In the genomic region with DNA sequence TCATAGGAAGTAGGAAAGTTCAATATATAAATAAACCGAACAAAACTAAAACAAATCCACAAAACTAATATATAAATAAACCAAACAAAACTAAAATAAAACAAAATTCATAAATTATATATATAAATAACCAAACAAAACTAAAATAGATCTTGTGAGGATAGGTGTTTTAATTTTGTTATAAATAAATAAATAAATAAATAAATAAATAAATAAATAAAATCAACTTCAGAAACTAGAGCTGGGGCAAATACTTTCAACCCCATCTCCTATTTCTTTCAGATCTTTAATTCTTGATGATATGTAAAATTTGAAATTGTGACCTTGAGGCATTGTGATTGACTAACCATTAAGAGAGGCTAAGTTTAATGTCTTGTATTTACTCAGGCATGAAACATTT, we compare ENCODE assay signal across 1 cellular context.
TF ChIP-seq lines count a peak whose summit lies in the region.

No MANE protein-coding gene starts in this region.

TF ChIP-seq in HEK293, 187 proteins besides CTCF, POLR2A, EP300 and RAD21 (continued from another document and continues in another):
- TF ChIP-seq ZNF292 (tag by site-specific recombination; IDR thresholded peaks at IDR 0.05; ENCODE audit: borderline replicate concordance, low read depth) (0 out of 2 replicates have a peak, but pooled peaks have one; percentile 10), ZNF596 (tag by site-specific recombination; IDR thresholded peaks at IDR 0.05) (no peak), ZNF548 (tag by site-specific recombination; IDR thresholded peaks at IDR 0.05) (no peak), ZNF600 (tag by site-specific recombination; IDR thresholded peaks at IDR 0.05) (no peak), TRIM28 (IDR thresholded peaks at IDR 0.05; ENCODE audit: borderline replicate concordance, low read length) (no peak), ZNF23 (tag by site-specific recombination; IDR thresholded peaks at IDR 0.05; ENCODE audit: borderline replicate concordance) (no peak), ZNF843 (tag by site-specific recombination; IDR thresholded peaks at IDR 0.05) (no peak), ZNF549 (tag by site-specific recombination; IDR thresholded peaks at IDR 0.05) (no peak), ZSCAN23 (tag by site-specific recombination; IDR thresholded peaks at IDR 0.05) (no peak), ZBTB1 (tag by site-specific recombination; IDR thresholded peaks at IDR 0.05) (no peak), ZNF658 (tag by site-specific recombination; IDR thresholded peaks at IDR 0.05) (no peak), OVOL3 (tag by site-specific recombination; IDR thresholded peaks at IDR 0.05) (no peak), ZNF785 (tag by site-specific recombination; IDR thresholded peaks at IDR 0.05) (no peak), ZNF529 (tag by site-specific recombination; IDR thresholded peaks at IDR 0.05; ENCODE audit: insufficient replicate concordance) (peak; percentile 79), ZIC2 (tag by site-specific recombination; IDR thresholded peaks at IDR 0.05) (no peak), ZNF24 (tag by site-specific recombination; IDR thresholded peaks at IDR 0.05) (no peak), YY2 (tag by site-specific recombination; IDR thresholded peaks at IDR 0.05) (no peak), YY1 (tag by site-specific recombination; IDR thresholded peaks at IDR 0.05) (no peak), ZNF561 (tag by site-specific recombination; IDR thresholded peaks at IDR 0.05; ENCODE audit: borderline replicate concordance) (no peak), SCRT1 (tag by site-specific recombination; IDR thresholded peaks at IDR 0.05; ENCODE audit: borderline replicate concordance) (no peak), WT1 (tag by site-specific recombination; IDR thresholded peaks at IDR 0.05) (no peak), ZNF132 (tag by site-specific recombination; IDR thresholded peaks at IDR 0.05; ENCODE audit: borderline replicate concordance) (no peak), ZBTB7A (tag by site-specific recombination; IDR thresholded peaks at IDR 0.05; ENCODE audit: low read depth) (no peak), ZNF18 (tag by site-specific recombination; IDR thresholded peaks at IDR 0.05) (no peak), SP2 (tag by site-specific recombination; IDR thresholded peaks at IDR 0.05) (no peak), ZBTB21 (tag by site-specific recombination; IDR thresholded peaks at IDR 0.05) (peak; percentile 30; the same call in 1 of the 2 replicates), ZNF776 (tag by site-specific recombination; IDR thresholded peaks at IDR 0.05; ENCODE audit: borderline replicate concordance) (no peak), ZNF221 (tag by site-specific recombination; IDR thresholded peaks at IDR 0.05; ENCODE audit: borderline replicate concordance) (no peak), REPIN1 (tag by site-specific recombination; IDR thresholded peaks at IDR 0.05; ENCODE audit: low read depth) (no peak), ZSCAN30 (tag by site-specific recombination; IDR thresholded peaks at IDR 0.05) (no peak), ZNF768 (tag by site-specific recombination; IDR thresholded peaks at IDR 0.05) (no peak), ZNF37A (tag by site-specific recombination; IDR thresholded peaks at IDR 0.05) (no peak), ZNF239 (tag by site-specific recombination; IDR thresholded peaks at IDR 0.05) (no peak), ZNF555 (tag by site-specific recombination; conservative IDR thresholded peaks at IDR 0.05) (peak; percentile 99), ZBTB17 (tag by site-specific recombination; IDR thresholded peaks at IDR 0.05) (no peak), ZNF391 (tag by site-specific recombination; IDR thresholded peaks at IDR 0.05; ENCODE audit: borderline replicate concordance, low read depth) (no peak), ZNF571 (tag by site-specific recombination; IDR thresholded peaks at IDR 0.05) (no peak), ZNF394 (tag by site-specific recombination; IDR thresholded peaks at IDR 0.05; ENCODE audit: borderline replicate concordance) (peak; percentile 96), ZNF580 (tag by site-specific recombination; IDR thresholded peaks at IDR 0.05) (0 out of 2 replicates have a peak, but pooled peaks have one; percentile 50), ZNF626 (tag by site-specific recombination; IDR thresholded peaks at IDR 0.05) (no peak), ZNF621 (tag by site-specific recombination; IDR thresholded peaks at IDR 0.05) (no peak)
- TF ChIP-seq, protein P1, sequence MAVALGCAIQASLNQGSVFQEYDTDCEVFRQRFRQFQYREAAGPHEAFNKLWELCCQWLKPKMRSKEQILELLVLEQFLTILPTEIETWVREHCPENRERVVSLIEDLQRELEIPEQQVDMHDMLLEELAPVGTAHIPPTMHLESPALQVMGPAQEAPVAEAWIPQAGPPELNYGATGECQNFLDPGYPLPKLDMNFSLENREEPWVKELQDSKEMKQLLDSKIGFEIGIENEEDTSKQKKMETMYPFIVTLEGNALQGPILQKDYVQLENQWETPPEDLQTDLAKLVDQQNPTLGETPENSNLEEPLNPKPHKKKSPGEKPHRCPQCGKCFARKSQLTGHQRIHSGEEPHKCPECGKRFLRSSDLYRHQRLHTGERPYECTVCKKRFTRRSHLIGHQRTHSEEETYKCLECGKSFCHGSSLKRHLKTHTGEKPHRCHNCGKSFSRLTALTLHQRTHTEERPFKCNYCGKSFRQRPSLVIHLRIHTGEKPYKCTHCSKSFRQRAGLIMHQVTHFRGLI (tag by site-specific recombination; IDR thresholded peaks at IDR 0.05), result no peak
- TF ChIP-seq, protein P2, sequence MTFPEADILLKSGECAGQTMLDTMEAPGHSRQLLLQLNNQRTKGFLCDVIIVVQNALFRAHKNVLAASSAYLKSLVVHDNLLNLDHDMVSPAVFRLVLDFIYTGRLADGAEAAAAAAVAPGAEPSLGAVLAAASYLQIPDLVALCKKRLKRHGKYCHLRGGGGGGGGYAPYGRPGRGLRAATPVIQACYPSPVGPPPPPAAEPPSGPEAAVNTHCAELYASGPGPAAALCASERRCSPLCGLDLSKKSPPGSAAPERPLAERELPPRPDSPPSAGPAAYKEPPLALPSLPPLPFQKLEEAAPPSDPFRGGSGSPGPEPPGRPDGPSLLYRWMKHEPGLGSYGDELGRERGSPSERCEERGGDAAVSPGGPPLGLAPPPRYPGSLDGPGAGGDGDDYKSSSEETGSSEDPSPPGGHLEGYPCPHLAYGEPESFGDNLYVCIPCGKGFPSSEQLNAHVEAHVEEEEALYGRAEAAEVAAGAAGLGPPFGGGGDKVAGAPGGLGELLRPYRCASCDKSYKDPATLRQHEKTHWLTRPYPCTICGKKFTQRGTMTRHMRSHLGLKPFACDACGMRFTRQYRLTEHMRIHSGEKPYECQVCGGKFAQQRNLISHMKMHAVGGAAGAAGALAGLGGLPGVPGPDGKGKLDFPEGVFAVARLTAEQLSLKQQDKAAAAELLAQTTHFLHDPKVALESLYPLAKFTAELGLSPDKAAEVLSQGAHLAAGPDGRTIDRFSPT (tag by site-specific recombination; IDR thresholded peaks at IDR 0.05), result no peak
- TF ChIP-seq, protein P3, sequence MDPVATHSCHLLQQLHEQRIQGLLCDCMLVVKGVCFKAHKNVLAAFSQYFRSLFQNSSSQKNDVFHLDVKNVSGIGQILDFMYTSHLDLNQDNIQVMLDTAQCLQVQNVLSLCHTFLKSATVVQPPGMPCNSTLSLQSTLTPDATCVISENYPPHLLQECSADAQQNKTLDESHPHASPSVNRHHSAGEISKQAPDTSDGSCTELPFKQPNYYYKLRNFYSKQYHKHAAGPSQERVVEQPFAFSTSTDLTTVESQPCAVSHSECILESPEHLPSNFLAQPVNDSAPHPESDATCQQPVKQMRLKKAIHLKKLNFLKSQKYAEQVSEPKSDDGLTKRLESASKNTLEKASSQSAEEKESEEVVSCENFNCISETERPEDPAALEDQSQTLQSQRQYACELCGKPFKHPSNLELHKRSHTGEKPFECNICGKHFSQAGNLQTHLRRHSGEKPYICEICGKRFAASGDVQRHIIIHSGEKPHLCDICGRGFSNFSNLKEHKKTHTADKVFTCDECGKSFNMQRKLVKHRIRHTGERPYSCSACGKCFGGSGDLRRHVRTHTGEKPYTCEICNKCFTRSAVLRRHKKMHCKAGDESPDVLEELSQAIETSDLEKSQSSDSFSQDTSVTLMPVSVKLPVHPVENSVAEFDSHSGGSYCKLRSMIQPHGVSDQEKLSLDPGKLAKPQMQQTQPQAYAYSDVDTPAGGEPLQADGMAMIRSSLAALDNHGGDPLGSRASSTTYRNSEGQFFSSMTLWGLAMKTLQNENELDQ (tag by site-specific recombination; IDR thresholded peaks at IDR 0.05; ENCODE audit: low read depth), result no peak
- TF ChIP-seq, protein P4, sequence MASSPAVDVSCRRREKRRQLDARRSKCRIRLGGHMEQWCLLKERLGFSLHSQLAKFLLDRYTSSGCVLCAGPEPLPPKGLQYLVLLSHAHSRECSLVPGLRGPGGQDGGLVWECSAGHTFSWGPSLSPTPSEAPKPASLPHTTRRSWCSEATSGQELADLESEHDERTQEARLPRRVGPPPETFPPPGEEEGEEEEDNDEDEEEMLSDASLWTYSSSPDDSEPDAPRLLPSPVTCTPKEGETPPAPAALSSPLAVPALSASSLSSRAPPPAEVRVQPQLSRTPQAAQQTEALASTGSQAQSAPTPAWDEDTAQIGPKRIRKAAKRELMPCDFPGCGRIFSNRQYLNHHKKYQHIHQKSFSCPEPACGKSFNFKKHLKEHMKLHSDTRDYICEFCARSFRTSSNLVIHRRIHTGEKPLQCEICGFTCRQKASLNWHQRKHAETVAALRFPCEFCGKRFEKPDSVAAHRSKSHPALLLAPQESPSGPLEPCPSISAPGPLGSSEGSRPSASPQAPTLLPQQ (tag by site-specific recombination; IDR thresholded peaks at IDR 0.05), result no peak
- TF ChIP-seq, protein P5, sequence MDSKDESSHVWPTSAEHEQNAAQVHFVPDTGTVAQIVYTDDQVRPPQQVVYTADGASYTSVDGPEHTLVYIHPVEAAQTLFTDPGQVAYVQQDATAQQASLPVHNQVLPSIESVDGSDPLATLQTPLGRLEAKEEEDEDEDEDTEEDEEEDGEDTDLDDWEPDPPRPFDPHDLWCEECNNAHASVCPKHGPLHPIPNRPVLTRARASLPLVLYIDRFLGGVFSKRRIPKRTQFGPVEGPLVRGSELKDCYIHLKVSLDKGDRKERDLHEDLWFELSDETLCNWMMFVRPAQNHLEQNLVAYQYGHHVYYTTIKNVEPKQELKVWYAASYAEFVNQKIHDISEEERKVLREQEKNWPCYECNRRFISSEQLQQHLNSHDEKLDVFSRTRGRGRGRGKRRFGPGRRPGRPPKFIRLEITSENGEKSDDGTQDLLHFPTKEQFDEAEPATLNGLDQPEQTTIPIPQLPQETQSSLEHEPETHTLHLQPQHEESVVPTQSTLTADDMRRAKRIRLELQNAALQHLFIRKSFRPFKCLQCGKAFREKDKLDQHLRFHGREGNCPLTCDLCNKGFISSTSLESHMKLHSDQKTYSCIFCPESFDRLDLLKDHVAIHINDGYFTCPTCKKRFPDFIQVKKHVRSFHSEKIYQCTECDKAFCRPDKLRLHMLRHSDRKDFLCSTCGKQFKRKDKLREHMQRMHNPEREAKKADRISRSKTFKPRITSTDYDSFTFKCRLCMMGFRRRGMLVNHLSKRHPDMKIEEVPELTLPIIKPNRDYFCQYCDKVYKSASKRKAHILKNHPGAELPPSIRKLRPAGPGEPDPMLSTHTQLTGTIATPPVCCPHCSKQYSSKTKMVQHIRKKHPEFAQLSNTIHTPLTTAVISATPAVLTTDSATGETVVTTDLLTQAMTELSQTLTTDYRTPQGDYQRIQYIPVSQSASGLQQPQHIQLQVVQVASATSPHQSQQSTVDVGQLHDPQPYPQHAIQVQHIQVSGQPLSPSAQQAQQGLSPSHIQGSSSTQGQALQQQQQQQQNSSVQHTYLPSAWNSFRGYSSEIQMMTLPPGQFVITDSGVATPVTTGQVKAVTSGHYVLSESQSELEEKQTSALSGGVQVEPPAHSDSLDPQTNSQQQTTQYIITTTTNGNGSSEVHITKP (tag by site-specific recombination; IDR thresholded peaks at IDR 0.05), result no peak
- TF ChIP-seq, protein P6, sequence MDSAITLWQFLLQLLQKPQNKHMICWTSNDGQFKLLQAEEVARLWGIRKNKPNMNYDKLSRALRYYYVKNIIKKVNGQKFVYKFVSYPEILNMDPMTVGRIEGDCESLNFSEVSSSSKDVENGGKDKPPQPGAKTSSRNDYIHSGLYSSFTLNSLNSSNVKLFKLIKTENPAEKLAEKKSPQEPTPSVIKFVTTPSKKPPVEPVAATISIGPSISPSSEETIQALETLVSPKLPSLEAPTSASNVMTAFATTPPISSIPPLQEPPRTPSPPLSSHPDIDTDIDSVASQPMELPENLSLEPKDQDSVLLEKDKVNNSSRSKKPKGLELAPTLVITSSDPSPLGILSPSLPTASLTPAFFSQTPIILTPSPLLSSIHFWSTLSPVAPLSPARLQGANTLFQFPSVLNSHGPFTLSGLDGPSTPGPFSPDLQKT (IDR thresholded peaks at IDR 0.05; ENCODE audit: borderline replicate concordance, low read depth, low read length), result no peak
- TF ChIP-seq, protein P7, sequence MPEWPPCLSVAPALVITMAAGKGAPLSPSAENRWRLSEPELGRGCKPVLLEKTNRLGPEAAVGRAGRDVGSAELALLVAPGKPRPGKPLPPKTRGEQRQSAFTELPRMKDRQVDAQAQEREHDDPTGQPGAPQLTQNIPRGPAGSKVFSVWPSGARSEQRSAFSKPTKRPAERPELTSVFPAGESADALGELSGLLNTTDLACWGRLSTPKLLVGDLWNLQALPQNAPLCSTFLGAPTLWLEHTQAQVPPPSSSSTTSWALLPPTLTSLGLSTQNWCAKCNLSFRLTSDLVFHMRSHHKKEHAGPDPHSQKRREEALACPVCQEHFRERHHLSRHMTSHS (tag by site-specific recombination; IDR thresholded peaks at IDR 0.05), result no peak
- TF ChIP-seq, protein P8, sequence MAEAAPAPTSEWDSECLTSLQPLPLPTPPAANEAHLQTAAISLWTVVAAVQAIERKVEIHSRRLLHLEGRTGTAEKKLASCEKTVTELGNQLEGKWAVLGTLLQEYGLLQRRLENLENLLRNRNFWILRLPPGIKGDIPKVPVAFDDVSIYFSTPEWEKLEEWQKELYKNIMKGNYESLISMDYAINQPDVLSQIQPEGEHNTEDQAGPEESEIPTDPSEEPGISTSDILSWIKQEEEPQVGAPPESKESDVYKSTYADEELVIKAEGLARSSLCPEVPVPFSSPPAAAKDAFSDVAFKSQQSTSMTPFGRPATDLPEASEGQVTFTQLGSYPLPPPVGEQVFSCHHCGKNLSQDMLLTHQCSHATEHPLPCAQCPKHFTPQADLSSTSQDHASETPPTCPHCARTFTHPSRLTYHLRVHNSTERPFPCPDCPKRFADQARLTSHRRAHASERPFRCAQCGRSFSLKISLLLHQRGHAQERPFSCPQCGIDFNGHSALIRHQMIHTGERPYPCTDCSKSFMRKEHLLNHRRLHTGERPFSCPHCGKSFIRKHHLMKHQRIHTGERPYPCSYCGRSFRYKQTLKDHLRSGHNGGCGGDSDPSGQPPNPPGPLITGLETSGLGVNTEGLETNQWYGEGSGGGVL (tag by site-specific recombination; IDR thresholded peaks at IDR 0.05), result no peak
